20 cellular contexts compared by ENCODE assay signal in the genomic region with DNA sequence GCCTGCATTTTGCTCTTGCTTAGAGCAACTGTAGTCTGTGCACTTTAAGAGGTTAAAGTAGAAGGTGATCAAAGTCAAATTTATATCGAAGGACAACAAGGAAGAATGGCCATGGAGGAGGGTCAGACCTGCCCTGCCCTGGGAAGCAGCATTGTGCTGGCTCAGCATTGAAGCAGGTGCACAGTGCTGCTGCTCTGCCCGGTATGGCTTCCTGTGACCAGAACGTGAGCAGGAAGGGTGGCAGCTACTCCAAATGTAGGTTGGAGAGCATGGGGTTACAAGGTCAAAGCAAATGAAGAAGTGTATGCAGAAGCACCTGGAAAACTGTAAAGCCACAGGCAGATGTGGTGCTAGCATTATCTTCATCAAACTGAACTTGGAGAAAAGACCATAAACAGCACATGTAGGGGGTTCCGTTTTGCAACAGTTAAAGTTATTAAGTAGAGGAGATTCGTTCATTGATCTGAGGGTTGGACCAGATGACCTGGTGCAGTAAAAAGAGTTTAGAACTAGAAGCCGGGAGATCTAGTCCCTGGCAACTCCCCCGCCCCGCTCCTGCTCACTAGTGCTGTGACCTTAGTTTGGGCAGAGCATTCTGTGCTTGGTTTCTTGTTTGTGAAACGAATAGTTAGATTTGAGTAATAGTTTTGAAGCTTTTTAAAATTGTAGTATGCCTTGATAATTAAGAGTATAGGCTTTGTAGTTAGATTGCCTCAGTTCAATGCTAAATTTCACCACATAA.
"Had no signal": no experiment of that assay in that cellular context is flagged by ENCODE, and none has a peak within 500 bp of the region (broad histone marks: within the 10 kb centered on the region; RNA-seq: fewer than 3 reads in every experiment).

No MANE protein-coding gene starts in this region.

- H3K27me3 ChIP-seq: right atrium auricular region, transverse colon had no signal

- H3K9me3 ChIP-seq: right atrium auricular region, transverse colon had no signal

- H3K36me3 ChIP-seq: right atrium auricular region, transverse colon had no signal

- DNase-seq: activated B cell treated with CpG ODN at 0.5 μM for 24 hours; activated CD4-positive, alpha-beta T cell treated with anti-CD3 and anti-CD28 coated beads, Interleukin-2, amount 10 ng/mL, durations not matched to agents 24 days and 14 days; activated CD8-positive, alpha-beta memory T cell treated with anti-CD3 and anti-CD28 coated beads, Interleukin-2, amount 50 U/mL, for 4 hours; activated CD8-positive, alpha-beta T cell treated with anti-CD3 and anti-CD28 coated beads, Interleukin-2, amount 10 ng/mL, durations not matched to agents 7 days and 5 days; activated effector memory CD4-positive, alpha-beta T cell treated with anti-CD3 and anti-CD28 coated beads, Interleukin-2, amount 50 U/mL, for 16 hours; activated T-cell treated with anti-CD3 and anti-CD28 coated beads, Interleukin-2, amount 50 U/mL, for 48 hours; amygdala; central memory CD4-positive, alpha-beta T cell; foreskin fibroblast; hippocampal formation; mesendoderm; occipital lobe; stimulated activated CD4-positive, alpha-beta T cell treated with anti-CD3 and anti-CD28 coated beads, Interleukin-4, amount 100 ng/mL, for 24 hours; stimulated activated naive CD4-positive, alpha-beta T cell treated with Interleukin-2 at 50 U/mL for 16 hours; substantia nigra; transverse colon had no signal

- FAIRE-seq: keratinocyte had no signal

- H3K27ac ChIP-seq: coronary artery, right atrium auricular region, skin epidermis, transverse colon had no signal

- ATAC-seq: activated CD8-positive, alpha-beta T cell treated with anti-CD3 and anti-CD28 coated beads, Interleukin-2, amount 10 ng/mL, durations not matched to agents 7 days and 5 days had no signal

- H3K4me1 ChIP-seq: right atrium auricular region had no signal

- H3K4me3 ChIP-seq: coronary artery, right atrium auricular region, skin epidermis, transverse colon had no signal
